In the genomic region with DNA sequence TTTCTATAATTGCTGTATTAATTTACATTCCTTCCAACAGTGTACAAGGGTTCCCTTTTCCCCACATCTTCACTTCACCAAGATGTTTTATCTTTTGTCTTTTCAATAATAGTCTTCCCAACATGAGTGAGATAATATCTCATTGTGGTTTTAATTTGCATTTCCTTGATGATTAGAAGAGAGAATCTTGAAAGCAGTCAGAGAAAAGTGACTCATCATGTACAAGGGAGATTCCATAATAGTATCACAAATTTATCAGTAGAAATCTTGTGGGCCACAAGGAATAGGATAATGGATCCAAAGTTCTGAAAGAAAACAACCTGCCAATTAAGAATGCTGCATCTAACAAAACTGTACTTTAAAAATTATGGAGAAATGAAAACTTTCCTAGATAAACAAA, we compare ENCODE assay signal across 14 cellular contexts.
DNase-seq lines count a peak whose midpoint lies in the region; ATAC-seq and TF ChIP-seq lines count a peak whose summit lies in the region.
"Had no signal": no experiment of that assay in that cellular context is flagged by ENCODE, and none has a peak within 500 bp of the region (broad histone marks: within the 10 kb centered on the region; RNA-seq: fewer than 3 reads in every experiment).

No MANE protein-coding gene starts in this region.

- peak overlapping the region; percentile 40 for H3K27ac Mint-ChIP-seq in activated T-helper 17 cell treated with anti-CD3 and anti-CD28 coated beads, Interleukin-2, amount 50 U/mL, for 72 hours
- H3K27ac Mint-ChIP-seq: activated B cell treated with CpG ODN at 0.5 μM for 24 hours had no signal

- no peak overlapping the region for H3K4me3 ChIP-seq in testis
- H3K4me3 ChIP-seq: BLaER1 treated with 17β-estradiol and CSF1 and Interleukin-3, amounts not matched to agents 10 nM and 100 nM; HAP-1; heart right ventricle had no signal

- no peaks in the 10 kb centered on the region for H3K27me3 ChIP-seq in testis
- H3K27me3 ChIP-seq: BLaER1 treated with 17β-estradiol and CSF1 and Interleukin-3, amounts not matched to agents 10 nM and 100 nM; heart right ventricle had no signal

- no peaks in the 10 kb centered on the region for H3K27me3 Mint-ChIP-seq in activated T-helper 17 cell treated with anti-CD3 and anti-CD28 coated beads, Interleukin-2, amount 50 U/mL, for 72 hours

- peaks cover 4% of the 10 kb centered on the region for H3K9me3 Mint-ChIP-seq in activated T-helper 17 cell treated with anti-CD3 and anti-CD28 coated beads, Interleukin-2, amount 50 U/mL, for 72 hours
- H3K9me3 Mint-ChIP-seq: activated B cell treated with CpG ODN at 0.5 μM for 24 hours had no signal

- TF ChIP-seq POLR2A in testis (IDR thresholded peaks at IDR 0.05), result no peak

- peaks cover 10% of the 10 kb centered on the region for H3K4me1 Mint-ChIP-seq in activated T-helper 17 cell treated with anti-CD3 and anti-CD28 coated beads, Interleukin-2, amount 50 U/mL, for 72 hours
- H3K4me1 Mint-ChIP-seq: activated B cell treated with CpG ODN at 0.5 μM for 24 hours had no signal

- H3K4me1 ChIP-seq in testis, result no peaks in the 10 kb centered on the region
- H3K4me1 ChIP-seq: BLaER1 treated with 17β-estradiol and CSF1 and Interleukin-3, amounts not matched to agents 10 nM and 100 nM; HAP-1; heart right ventricle had no signal

- peak overlapping the region; percentile 17 for H3K4me3 Mint-ChIP-seq in activated T-helper 17 cell treated with anti-CD3 and anti-CD28 coated beads, Interleukin-2, amount 50 U/mL, for 72 hours
- H3K4me3 Mint-ChIP-seq: activated B cell treated with CpG ODN at 0.5 μM for 24 hours had no signal

- H3K36me3 Mint-ChIP-seq in activated T-helper 17 cell treated with anti-CD3 and anti-CD28 coated beads, Interleukin-2, amount 50 U/mL, for 72 hours (ENCODE audit: low read depth), result no peaks in the 10 kb centered on the region

- H3K9me3 ChIP-seq in testis, result no peaks in the 10 kb centered on the region
- H3K9me3 ChIP-seq: BLaER1 treated with 17β-estradiol and CSF1 and Interleukin-3, amounts not matched to agents 10 nM and 100 nM; HAP-1 had no signal

- intact Hi-C loops in testis (cut with DNase I; ENCODE audit: low total_unique reads), result no loop called here

- peak; percentile 75 for DNase-seq in ELR (ENCODE audit: low read depth)
- no peak for DNase-seq in DMS79 treated with DMSO at 0.1 percent for 48 hours (lab: John Stamatoyannopoulos, UW)
- no peak for DNase-seq in testis
- DNase-seq: activated B cell treated with CpG ODN at 0.5 μM for 24 hours; activated effector memory CD4-positive, alpha-beta T cell treated with Interleukin-2 at 50 U/mL for 16 hours; heart right ventricle; NCI-H2081 had no signal

- ATAC-seq in GM18907 (IDR thresholded peaks at IDR 0.05; ENCODE audit: unreplicated experiment) (peak; percentile 71), HG03064 (IDR thresholded peaks at IDR 0.05; ENCODE audit: low read depth, unreplicated experiment) (peak; percentile 64), HG02610 (IDR thresholded peaks at IDR 0.05; ENCODE audit: unreplicated experiment) (no peak), HG03025 (IDR thresholded peaks at IDR 0.05; ENCODE audit: low FRiP score, unreplicated experiment) (no peak)
- ATAC-seq in activated T-helper 17 cell treated with anti-CD3 and anti-CD28 coated beads, Interleukin-2, amount 50 U/mL, for 72 hours (replicated peaks), result peak; percentile 93
- ATAC-seq: heart right ventricle had no signal

- no peaks in the 10 kb centered on the region for H3K36me3 ChIP-seq in testis (ENCODE audit: low read depth, missing control alignments)
- H3K36me3 ChIP-seq: BLaER1 treated with 17β-estradiol and CSF1 and Interleukin-3, amounts not matched to agents 10 nM and 100 nM; HAP-1; heart right ventricle had no signal

- no peak overlapping the region for H3K27ac ChIP-seq in testis
- H3K27ac ChIP-seq: BLaER1 treated with 17β-estradiol and CSF1 and Interleukin-3, amounts not matched to agents 10 nM and 100 nM; heart right ventricle had no signal

- no peak for TF ChIP-seq CTCF in testis (IDR thresholded peaks at IDR 0.05)

Comparison
In these comparisons a context has a peak if more than half of its experiments do, and no peak if none do; other contexts are left out.
1. ATAC-seq: peak in GM18907 (single experiment), HG03064 (single experiment) and activated T-helper 17 cell treated with anti-CD3 and anti-CD28 coated beads, Interleukin-2, amount 50 U/mL, for 72 hours (single experiment); none in HG02610 (single experiment) and HG03025 (single experiment).